ENCODE assay signal across 18 cellular contexts in genomic region chr5:90334746-90335145, GRCh38.
A peak's percentile ranks its signal among the peaks of the same experiment; 100 is the strongest.
DNase-seq lines count a peak whose midpoint lies in the region; ATAC-seq and TF ChIP-seq lines count a peak whose summit lies in the region.
"Had no signal": no experiment of that assay in that cellular context is flagged by ENCODE, and none has a peak within 500 bp of the region (broad histone marks: within the 10 kb centered on the region; RNA-seq: fewer than 3 reads in every experiment).

No MANE protein-coding gene starts in this region.

- H3K9me3 Mint-ChIP-seq in activated T-helper 1 cell treated with anti-CD3 and anti-CD28 coated beads, Interleukin-12 subunit alpha, Interleukin-12 subunit beta, Interleukin-2, Interleukin-4 antibody, amounts not matched to agents 30 ng/mL and 10 ng/mL and 1 ng/mL, durations not matched to agents 14 hours and 24 hours and 36 hours = no peaks in the 10 kb centered on the region
- H3K9me3 Mint-ChIP-seq: CD4-positive, alpha-beta T cell; CD8-positive, alpha-beta T cell had no signal

- no peaks in the 10 kb centered on the region for H3K36me3 Mint-ChIP-seq in activated T-helper 1 cell treated with anti-CD3 and anti-CD28 coated beads, Interleukin-12 subunit alpha, Interleukin-12 subunit beta, Interleukin-2, Interleukin-4 antibody, amounts not matched to agents 30 ng/mL and 10 ng/mL and 1 ng/mL, durations not matched to agents 14 hours and 24 hours and 36 hours (ENCODE audit: low read depth)
- H3K36me3 Mint-ChIP-seq: CD8-positive, alpha-beta T cell had no signal

- in situ Hi-C loops in astrocyte of the cerebellum (cut with HindIII; ENCODE audit: low sequenced_read_pairs) = no loop called here
- in situ Hi-C loops in astrocyte of the spinal cord (cut with HindIII; ENCODE audit: low sequenced_read_pairs) = no loop called here
- in situ Hi-C loops in GM13977 (cut with MboI; ENCODE audit: low pct_unique_long_range_greater_than_20kb, low sequenced_read_pairs, unreplicated experiment) = no loop called here

- TF ChIP-seq CTCF in astrocyte of the cerebellum (IDR thresholded peaks at IDR 0.05; ENCODE audit: low read depth, low read length, missing control alignments) (no peak), astrocyte of the spinal cord (IDR thresholded peaks at IDR 0.05; ENCODE audit: low read depth, low read length) (no peak), fibroblast of pulmonary artery (IDR thresholded peaks at IDR 0.05; ENCODE audit: low read length, missing control alignments) (no peak), GM13977 (IDR thresholded peaks at IDR 0.05; ENCODE audit: extremely low read depth, insufficient read depth, missing control alignments) (no peak)

- peaks cover under 1% of the 10 kb centered on the region for H3K27me3 Mint-ChIP-seq in activated T-helper 1 cell treated with anti-CD3 and anti-CD28 coated beads, Interleukin-12 subunit alpha, Interleukin-12 subunit beta, Interleukin-2, Interleukin-4 antibody, amounts not matched to agents 30 ng/mL and 10 ng/mL and 1 ng/mL, durations not matched to agents 14 hours and 24 hours and 36 hours (ENCODE audit: insufficient read depth)

- no peak overlapping the region for H3K27ac Mint-ChIP-seq in activated T-helper 1 cell treated with anti-CD3 and anti-CD28 coated beads, Interleukin-12 subunit alpha, Interleukin-12 subunit beta, Interleukin-2, Interleukin-4 antibody, amounts not matched to agents 30 ng/mL and 10 ng/mL and 1 ng/mL, durations not matched to agents 14 hours and 24 hours and 36 hours
- H3K27ac Mint-ChIP-seq: B cell; CD4-positive, alpha-beta T cell; CD8-positive, alpha-beta T cell had no signal

- H3K4me3 ChIP-seq in astrocyte of the cerebellum (ENCODE audit: low read depth, low read length) = no peak overlapping the region
- no peak overlapping the region for H3K4me3 ChIP-seq in astrocyte of the spinal cord (ENCODE audit: low read depth, low read length)
- no peak overlapping the region for H3K4me3 ChIP-seq in fibroblast of pulmonary artery (replicated peaks; ENCODE audit: low read depth, low read length)
- H3K4me3 ChIP-seq: A549; BLaER1 treated with 17β-estradiol and CSF1 and Interleukin-3, amounts not matched to agents 10 nM and 100 nM had no signal

- intact Hi-C loops in activated T-helper 1 cell treated with anti-CD3 and anti-CD28 coated beads, Interleukin-12 subunit alpha, Interleukin-12 subunit beta, Interleukin-2, Interleukin-4 antibody, amounts not matched to agents 30 ng/mL and 10 ng/mL and 1 ng/mL, durations not matched to agents 14 hours and 24 hours and 36 hours (cut with micrococcal nuclease) = no loop called here

- ATAC-seq in HG02763 (IDR thresholded peaks at IDR 0.05; ENCODE audit: unreplicated experiment) = no peak
- no peak for ATAC-seq in GM18517 (IDR thresholded peaks at IDR 0.05; ENCODE audit: unreplicated experiment)
- ATAC-seq: A549; CD8-positive, alpha-beta T cell had no signal

- H3K4me3 Mint-ChIP-seq in activated T-helper 1 cell treated with anti-CD3 and anti-CD28 coated beads, Interleukin-12 subunit alpha, Interleukin-12 subunit beta, Interleukin-2, Interleukin-4 antibody, amounts not matched to agents 30 ng/mL and 10 ng/mL and 1 ng/mL, durations not matched to agents 14 hours and 24 hours and 36 hours = no peak overlapping the region
- H3K4me3 Mint-ChIP-seq: B cell; CD4-positive, alpha-beta T cell; CD8-positive, alpha-beta T cell had no signal

- no peaks in the 10 kb centered on the region for H3K4me1 Mint-ChIP-seq in activated T-helper 1 cell treated with anti-CD3 and anti-CD28 coated beads, Interleukin-12 subunit alpha, Interleukin-12 subunit beta, Interleukin-2, Interleukin-4 antibody, amounts not matched to agents 30 ng/mL and 10 ng/mL and 1 ng/mL, durations not matched to agents 14 hours and 24 hours and 36 hours (ENCODE audit: low read depth)

- DNase-seq in astrocyte of the cerebellum (ENCODE audit: low read depth) (peak; percentile 11), astrocyte of the spinal cord (ENCODE audit: low read depth, low spot score) (peak; percentile 5), fibroblast of pulmonary artery (ENCODE audit: low read depth) (peak; percentile 7), superior temporal gyrus (ENCODE audit: extremely low spot score) (peak; percentile 68), GM13977 (ENCODE audit: low spot score) (no peak)
- DNase-seq in activated T-helper 1 cell treated with anti-CD3 and anti-CD28 coated beads, Interleukin-12 subunit alpha, Interleukin-12 subunit beta, Interleukin-2, Interleukin-4 antibody, amounts not matched to agents 30 ng/mL and 10 ng/mL and 1 ng/mL, durations not matched to agents 14 hours and 24 hours and 36 hours (ENCODE audit: low spot score) = no peak
- DNase-seq: AML-193; Caco-2; Calu3; CD4-positive, alpha-beta T cell; CD8-positive, alpha-beta T cell; DMS79 treated with DMSO at 0.1 percent for 48 hours; GF-D8 had no signal

Comparison
In these comparisons a context has a peak if more than half of its experiments do, and no peak if none do; other contexts are left out.
1. DNase-seq: peak in astrocyte of the cerebellum (single experiment), astrocyte of the spinal cord (single experiment), fibroblast of pulmonary artery (single experiment) and superior temporal gyrus (single experiment); none in GM13977 (single experiment) and activated T-helper 1 cell treated with anti-CD3 and anti-CD28 coated beads, Interleukin-12 subunit alpha, Interleukin-12 subunit beta, Interleukin-2, Interleukin-4 antibody, amounts not matched to agents 30 ng/mL and 10 ng/mL and 1 ng/mL, durations not matched to agents 14 hours and 24 hours and 36 hours (single experiment).